Comparison of ENCODE assay signal across 30 cellular contexts in genomic region chr14:37060496-37061260, GRCh38.
DNase-seq lines count a peak whose midpoint lies in the region; ATAC-seq and TF ChIP-seq lines count a peak whose summit lies in the region.
"Had no signal": no experiment of that assay in that cellular context is flagged by ENCODE, and none has a peak within 500 bp of the region (broad histone marks: within the 10 kb centered on the region; RNA-seq: fewer than 3 reads in every experiment).

No MANE protein-coding gene starts in this region.

- CTCF ChIA-PET in WTC11 (lab: Charles Lee): interaction anchor here (0.6 kb wide), 1 partner anchor 104 kb away, joined by 4 read pairs; no protein-coding TSS in a partner anchor
- CTCF ChIA-PET in PC-9 (lab: Charles Lee): no interaction called here

- ATAC-seq in WTC11: peak; percentile 92
- ATAC-seq in left lung: peak; percentile 6
- ATAC-seq: activated CD8-positive, alpha-beta T cell treated with anti-CD3 and anti-CD28 coated beads, Interleukin-2, amount 10 ng/mL, durations not matched to agents 7 days and 5 days; stimulated activated naive CD8-positive, alpha-beta T cell treated with anti-CD3 and anti-CD28 coated beads, Interleukin-15, Interleukin-2, amounts not matched to agents 100 U/mL and 50 U/mL, for 24 hours had no signal

- peak in 2 of 3 experiments; percentile 10 to 39 for DNase-seq in NCI-H1417 (lab: John Stamatoyannopoulos, UW)
- DNase-seq in NCI-H1417 treated with DMSO at 0.1 percent for 48 hours (lab: John Stamatoyannopoulos, UW): no peak
- peak; percentile 32 for DNase-seq in WTC11 (ENCODE audit: low spot score)
- no peak for DNase-seq in left lung
- DNase-seq in right atrium auricular region (ENCODE audit: low spot score): no peak
- DNase-seq in PC-9: no peak
- no peak for DNase-seq in AML-193 (lab: John Stamatoyannopoulos, UW)
- DNase-seq: activated CD8-positive, alpha-beta T cell treated with anti-CD3 and anti-CD28 coated beads, Interleukin-2, amount 10 ng/mL, durations not matched to agents 7 days and 5 days; activated naive CD8-positive, alpha-beta T cell treated with anti-CD3 and anti-CD28 coated beads for 36 hours; aorta; CD4-positive, alpha-beta T cell; colonic mucosa; effector CD8-positive, alpha-beta T cell; GOT3; IMR-90; NCI-H1048; NCI-H2171; NCI-H526; SK-N-SH; stimulated activated CD4-positive, alpha-beta T cell treated with anti-CD3 and anti-CD28 coated beads, Interleukin-15, amount 100 ng/mL, for 24 hours; stimulated activated naive CD8-positive, alpha-beta T cell treated with anti-CD3 and anti-CD28 coated beads, Interleukin-15, Interleukin-2, amounts not matched to agents 100 U/mL and 50 U/mL, for 24 hours had no signal

- no peak overlapping the region for H3K4me3 Mint-ChIP-seq in WTC11
- H3K4me3 Mint-ChIP-seq: activated CD8-positive, alpha-beta T cell treated with anti-CD3 and anti-CD28 coated beads, Interleukin-2, amount 10 ng/mL, durations not matched to agents 7 days and 5 days; activated naive CD8-positive, alpha-beta T cell treated with anti-CD3 and anti-CD28 coated beads for 36 hours; CD4-positive, alpha-beta T cell; T-helper 1 cell treated with Interleukin-12 subunit alpha and Interleukin-12 subunit beta and Interleukin-4 antibody, amounts not matched to agents 30 μg/mL and 1 μg/mL, for 36 hours had no signal

- H2AFZ ChIP-seq in PC-9: no peak overlapping the region

- H3K4me3 ChIP-seq in HUES48 (ENCODE audit: low read depth, low read length) (no peak overlapping the region), left lung (no peak overlapping the region), right atrium auricular region (no peak overlapping the region), PC-9 (no peak overlapping the region)
- H3K4me3 ChIP-seq: cardiac muscle cell, colonic mucosa, thoracic aorta, vagina had no signal

- no peak overlapping the region for H3K9ac ChIP-seq in HUES48 (ENCODE audit: low read depth, low read length)
- H3K9ac ChIP-seq: SK-N-SH had no signal

- no peak overlapping the region for H3K4me2 ChIP-seq in PC-9
- H3K4me2 ChIP-seq: SK-N-SH had no signal

- H3K27me3 Mint-ChIP-seq in WTC11 (ENCODE audit: low read depth): no peaks in the 10 kb centered on the region
- H3K27me3 Mint-ChIP-seq: activated naive CD8-positive, alpha-beta T cell treated with anti-CD3 and anti-CD28 coated beads for 36 hours; CD4-positive, alpha-beta T cell; progenitor cell of endocrine pancreas had no signal

- H3K36me3 ChIP-seq in HUES48 (ENCODE audit: control insufficient read depth, insufficient read depth, low read length) (no peaks in the 10 kb centered on the region), left lung (no peaks in the 10 kb centered on the region), right atrium auricular region (no peaks in the 10 kb centered on the region), PC-9 (ENCODE audit: low read depth) (no peaks in the 10 kb centered on the region)
- H3K36me3 ChIP-seq: cardiac muscle cell, colonic mucosa, neutrophil, thoracic aorta, vagina had no signal

- BruUV-seq in PC-9 (replicated peaks; lab: Mats Ljungman, UMichigan): no TSS peak

- H3K9me3 ChIP-seq in HUES48 (ENCODE audit: control insufficient read depth, insufficient read depth, low read length) (no peaks in the 10 kb centered on the region), left lung (no peaks in the 10 kb centered on the region), right atrium auricular region (no peaks in the 10 kb centered on the region), PC-9 (ENCODE audit: insufficient read depth, low read depth) (no peaks in the 10 kb centered on the region)
- H3K9me3 ChIP-seq: colonic mucosa, neutrophil, SK-N-SH, thoracic aorta, vagina had no signal

- no peaks in the 10 kb centered on the region for H4K20me1 ChIP-seq in PC-9 (ENCODE audit: insufficient read depth)

- H3K27ac ChIP-seq in HUES48 (ENCODE audit: low read depth, low read length): peak overlapping the region; percentile 30
- H3K27ac ChIP-seq in left lung: no peak overlapping the region
- no peak overlapping the region for H3K27ac ChIP-seq in right atrium auricular region
- H3K27ac ChIP-seq in PC-9: no peak overlapping the region
- H3K27ac ChIP-seq: cardiac muscle cell, colonic mucosa, neutrophil, RWPE1, thoracic aorta, vagina had no signal

- no peaks in the 10 kb centered on the region for H3K9me2 ChIP-seq in PC-9 (ENCODE audit: insufficient read depth)
- H3K9me2 ChIP-seq: SK-N-SH had no signal

- TF ChIP-seq CTCF in WTC11 (IDR thresholded peaks at IDR 0.05) (no peak), left lung (IDR thresholded peaks at IDR 0.05) (no peak), right atrium auricular region (IDR thresholded peaks at IDR 0.05) (no peak), PC-9 (conservative IDR thresholded peaks at IDR 0.05) (no peak)

- intact Hi-C loops in left lung (cut with DNase I): no loop called here
- intact Hi-C loops in PC-9 (cut with micrococcal nuclease; ENCODE audit: unreplicated experiment): no loop called here

- POLR2A ChIA-PET in WTC11 (lab: Charles Lee) (no interaction called here), PC-9 (lab: Charles Lee; ENCODE audit: unreplicated experiment) (no interaction called here)

- no peaks in the 10 kb centered on the region for H3K79me2 ChIP-seq in PC-9 (ENCODE audit: low read depth)

- peak overlapping the region; percentile 84 for H3K27ac Mint-ChIP-seq in WTC11
- H3K27ac Mint-ChIP-seq: activated CD8-positive, alpha-beta T cell treated with anti-CD3 and anti-CD28 coated beads, Interleukin-2, amount 10 ng/mL, durations not matched to agents 7 days and 5 days; activated naive CD8-positive, alpha-beta T cell treated with anti-CD3 and anti-CD28 coated beads for 36 hours; activated T-helper 2 cell treated with anti-CD3 and anti-CD28 coated beads, Interferon-gamma antibody, Interleukin-2, Interleukin-4, amounts not matched to agents 10 μg/mL and 5 μg/mL and 100 μg/mL, durations not matched to agents 14 hours and 24 hours and 36 hours; CD4-positive, alpha-beta T cell; progenitor cell of endocrine pancreas; T-helper 1 cell treated with Interleukin-12 subunit alpha and Interleukin-12 subunit beta and Interleukin-4 antibody, amounts not matched to agents 30 μg/mL and 1 μg/mL, for 36 hours had no signal

- no peaks in the 10 kb centered on the region for H3K36me3 Mint-ChIP-seq in WTC11
- H3K36me3 Mint-ChIP-seq: activated naive CD8-positive, alpha-beta T cell treated with anti-CD3 and anti-CD28 coated beads for 36 hours had no signal

- H3K4me1 ChIP-seq in HUES48 (ENCODE audit: control insufficient read depth, insufficient read depth, low read length) (peaks cover 28% of the 10 kb centered on the region), left lung (no peaks in the 10 kb centered on the region), right atrium auricular region (no peaks in the 10 kb centered on the region), PC-9 (replicated peaks; ENCODE audit: insufficient read depth) (no peaks in the 10 kb centered on the region)
- H3K4me1 ChIP-seq: colonic mucosa, vagina had no signal

- H3K27me3 ChIP-seq in HUES48 (ENCODE audit: control insufficient read depth, insufficient read depth, low read length): no peaks in the 10 kb centered on the region
- H3K27me3 ChIP-seq in left lung: no peaks in the 10 kb centered on the region
- H3K27me3 ChIP-seq in right atrium auricular region: no peaks in the 10 kb centered on the region
- no peaks in the 10 kb centered on the region for H3K27me3 ChIP-seq in PC-9 (ENCODE audit: insufficient read depth, low read depth)
- H3K27me3 ChIP-seq: cardiac muscle cell, colonic mucosa, neutrophil, vagina had no signal

- H3K4me1 Mint-ChIP-seq in WTC11: peaks cover 34% of the 10 kb centered on the region
- H3K4me1 Mint-ChIP-seq: activated naive CD8-positive, alpha-beta T cell treated with anti-CD3 and anti-CD28 coated beads for 36 hours had no signal

- H3F3A ChIP-seq in PC-9 (ENCODE audit: insufficient read depth, low read depth): no peaks in the 10 kb centered on the region

- H3K9me3 Mint-ChIP-seq in WTC11: peaks cover 4% of the 10 kb centered on the region
- H3K9me3 Mint-ChIP-seq: activated naive CD8-positive, alpha-beta T cell treated with anti-CD3 and anti-CD28 coated beads for 36 hours had no signal

TF ChIP-seq in WTC11, 78 proteins besides CTCF, POLR2A, EP300 and RAD21:
- TF ChIP-seq ZNF423 (CRISPR knock-in tag; IDR thresholded peaks at IDR 0.05) (peak; percentile 86), TEAD4 (CRISPR knock-in tag; IDR thresholded peaks at IDR 0.05) (no peak), ZSCAN18 (CRISPR knock-in tag; IDR thresholded peaks at IDR 0.05) (no peak), TEAD1 (CRISPR knock-in tag; IDR thresholded peaks at IDR 0.05) (0 out of 2 replicates have a peak, but pooled peaks have one; percentile 22)

Comparison
In these comparisons a context has a peak if more than half of its experiments do, and no peak if none do; other contexts are left out.
1. DNase-seq: peak in NCI-H1417 (2 of 3) and WTC11 (single experiment); none in NCI-H1417 treated with DMSO at 0.1 percent for 48 hours (single experiment), left lung (0 of 2), right atrium auricular region (single experiment), PC-9 (0 of 2) and AML-193 (0 of 2).